In genomic region chr13:33228645-33229445, GRCh38 we compare ENCODE assay signal across 8 cellular contexts. TPM values are rescaled to one million over a fixed set of nuclear protein-coding genes. Genes with fewer than 3 reads are reported as not detected.
DNase-seq lines count a peak whose midpoint lies in the region; ATAC-seq, FAIRE-seq and TF ChIP-seq lines count a peak whose summit lies in the region.

No MANE protein-coding gene starts in this region.

- no peak overlapping the region for H3K4me3 Mint-ChIP-seq in naive thymus-derived CD4-positive, alpha-beta T cell

- H3K9me3 Mint-ChIP-seq in naive thymus-derived CD4-positive, alpha-beta T cell: peaks cover 4 to 14% (median 11%) of the 10 kb centered on the region in 11 donors

- H3K27ac ChIP-seq in SJSA1: peak overlapping the region; percentile 82
- H3K27ac ChIP-seq in naive thymus-derived CD4-positive, alpha-beta T cell (ENCODE audit: low read depth, low read length): no peak overlapping the region

- no peak for TF ChIP-seq POLR2A in erythroblast (IDR thresholded peaks at IDR 0.05; ENCODE audit: low read length)

- FAIRE-seq in GM19239 (lab: Jason Lieb, UNC): peak; percentile 59

- H3K4me1 Mint-ChIP-seq in naive thymus-derived CD4-positive, alpha-beta T cell: peaks cover 0 to 8% (median 6%) of the 10 kb centered on the region in 7 donors

- POLR2A ChIA-PET in naive thymus-derived CD4-positive, alpha-beta T cell (lab: Charles Lee): interaction anchor here (1.5 kb wide), 1 partner anchor 314 kb away, joined by 4 read pairs; no protein-coding TSS in a partner anchor

- CTCF ChIA-PET in naive thymus-derived CD4-positive, alpha-beta T cell (lab: Charles Lee): interaction anchor here (0.6 to 4.3 kb wide), 4 partner anchors 9 to 496 kb away, joined by 4 to 31 read pairs (median 6); no protein-coding TSS in a partner anchor

- H3K27me3 Mint-ChIP-seq in naive thymus-derived CD4-positive, alpha-beta T cell: peaks cover 0 to 5% (median 4%) of the 10 kb centered on the region in 5 donors

- H3K36me3 ChIP-seq in SJSA1: peaks cover 25% of the 10 kb centered on the region; the same call in 1 of the 2 replicates
- H3K36me3 ChIP-seq in naive thymus-derived CD4-positive, alpha-beta T cell (ENCODE audit: control insufficient read depth in 2 of 3, insufficient read depth in 3 of 3, low read length in 3 of 3): no peaks in the 10 kb centered on the region

- H3K4me1 ChIP-seq in SJSA1 (replicated peaks): peaks cover 40% of the 10 kb centered on the region
- H3K4me1 ChIP-seq in naive thymus-derived CD4-positive, alpha-beta T cell (ENCODE audit: control insufficient read depth in 2 of 2, insufficient read depth in 2 of 2, low read length in 2 of 2): peaks cover 0 to 4% of the 10 kb centered on the region in 2 donors

- H3K36me3 Mint-ChIP-seq in naive thymus-derived CD4-positive, alpha-beta T cell: peaks cover 0 to 12% (median 4%) of the 10 kb centered on the region in 5 donors

- H3K27me3 ChIP-seq in SJSA1 (replicated peaks): no peaks in the 10 kb centered on the region
- H3K27me3 ChIP-seq in naive thymus-derived CD4-positive, alpha-beta T cell (ENCODE audit: control insufficient read depth in 2 of 2, insufficient read depth in 2 of 2, low read length in 2 of 2): no peaks in the 10 kb centered on the region

- intact Hi-C loops in naive thymus-derived CD4-positive, alpha-beta T cell (cut with micrococcal nuclease): loop anchor here (1.0 to 10.0 kb wide), 8 partner anchors 23 to 1935 kb away; partner anchors contain the start of genes PDS5B (in 1 of the 2) and RFC3 (in 1 of the 2)

- H3K9me3 ChIP-seq in SJSA1 (replicated peaks): no peaks in the 10 kb centered on the region
- H3K9me3 ChIP-seq in naive thymus-derived CD4-positive, alpha-beta T cell (ENCODE audit: control insufficient read depth in 2 of 3, low read length in 3 of 3): no peaks in the 10 kb centered on the region

- DNase-seq in D341Med (ENCODE audit: low spot score) (peak; percentile 54), GM19239 (ENCODE audit: insufficient read length, low spot score) (peak; percentile 21), KG1 (lab: John Stamatoyannopoulos, UW) (peak; percentile 9), SJSA1 (ENCODE audit: low read depth in 1 of 2, low spot score in 2 of 2) (peak; percentile 56 to 82), erythroblast (lab: John Stamatoyannopoulos, UW) (peak; percentile 39 to 59), ecto neural progenitor cell (ENCODE audit: low spot score) (no peak)
- DNase-seq in naive thymus-derived CD4-positive, alpha-beta T cell: peak in 7 of 9 donors; percentile 4 to 49 (median 37)
- DNase-seq in effector CD4-positive, alpha-beta T cell: no peak

- no peak overlapping the region for H3K4me3 ChIP-seq in SJSA1
- no peak overlapping the region for H3K4me3 ChIP-seq in naive thymus-derived CD4-positive, alpha-beta T cell (ENCODE audit: low read length)

- peak; percentile 75 for ATAC-seq in naive thymus-derived CD4-positive, alpha-beta T cell

- H3K27ac Mint-ChIP-seq in naive thymus-derived CD4-positive, alpha-beta T cell: peak overlapping the region in 1 of 9 donors; percentile 73

RNA-seq across cellular contexts. Expression of gene STARD13, which starts 56.7 kb away (rescaled TPM):
- 4.9 and 7.8 TPM in 2 replicates for total RNA-seq in SJSA1 (2014; rRNA removed; shearing (Covaris generic))
- 1 to 10 TPM in 2 of 5 experiments, under 1 TPM in 3; 0.30 to 1.1 (median 0.73) TPM for total RNA-seq in naive thymus-derived CD4-positive, alpha-beta T cell
- not detected for polyA plus RNA-seq in naive thymus-derived CD4-positive, alpha-beta T cell

Comparison
In these comparisons a context has a peak if more than half of its experiments do, and no peak if none do; other contexts are left out.
1. DNase-seq: peak in D341Med (single experiment), GM19239 (single experiment), KG1 (single experiment), SJSA1 (2 of 2), erythroblast (2 of 2) and naive thymus-derived CD4-positive, alpha-beta T cell (7 of 9); none in effector CD4-positive, alpha-beta T cell (single experiment) and ecto neural progenitor cell (single experiment).